ENCODE assay signal across 1 cellular context in the genomic region with DNA sequence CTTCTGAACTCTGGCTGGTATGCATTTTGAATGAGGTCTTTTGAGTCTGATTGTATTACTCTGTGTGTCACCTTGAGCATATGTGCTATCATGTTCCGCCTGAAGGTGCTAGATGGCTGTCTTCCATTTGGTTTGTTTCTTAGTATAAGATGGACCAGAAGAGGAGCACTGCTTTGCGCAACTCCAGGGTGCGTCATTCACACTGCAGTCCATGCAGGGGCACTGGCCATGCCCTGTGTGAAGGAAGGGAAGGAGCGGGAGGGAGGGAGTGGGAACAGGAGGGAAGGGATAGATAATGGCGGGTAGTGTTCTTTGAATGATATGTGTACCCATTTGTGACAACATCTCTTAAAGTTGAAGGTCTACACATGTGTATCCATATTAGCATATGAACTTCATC.
TF ChIP-seq lines count a peak whose summit lies in the region.

No MANE protein-coding gene starts in this region.

TF ChIP-seq in H1, 55 proteins besides CTCF, POLR2A, EP300 and RAD21:
- no peak for TF ChIP-seq TCF12 (IDR thresholded peaks at IDR 0.05; ENCODE audit: low read depth, low read length)
- TF ChIP-seq RXRA (IDR thresholded peaks at IDR 0.05; ENCODE audit: insufficient read depth, low read depth, low read length), result no peak
- no peak for TF ChIP-seq SP2 (IDR thresholded peaks at IDR 0.05; ENCODE audit: low read length)
- TF ChIP-seq FOSL1 (IDR thresholded peaks at IDR 0.05; ENCODE audit: insufficient read depth, low read depth, low read length), result no peak
- no peak for TF ChIP-seq YY1 (IDR thresholded peaks at IDR 0.05; ENCODE audit: low read depth, low read length)
- TF ChIP-seq JUN (IDR thresholded peaks at IDR 0.05; ENCODE audit: low read depth, low read length), result no peak
- TF ChIP-seq MAX (IDR thresholded peaks at IDR 0.05), result no peak
- TF ChIP-seq GTF2F1 (IDR thresholded peaks at IDR 0.05; ENCODE audit: borderline replicate concordance, low read depth, low read length), result no peak
- TF ChIP-seq SIN3A (conservative IDR thresholded peaks at IDR 0.05 in 1 of 2, IDR thresholded peaks at IDR 0.05 in 1 of 2; ENCODE audit: low read depth in 1 of 2, low read length in 2 of 2), result no peak
- TF ChIP-seq SAP30 (IDR thresholded peaks at IDR 0.05; ENCODE audit: insufficient read depth, insufficient replicate concordance, low read length), result no peak
- no peak for TF ChIP-seq SUZ12 (IDR thresholded peaks at IDR 0.05; ENCODE audit: low read length)
- TF ChIP-seq RBBP5 (IDR thresholded peaks at IDR 0.05; ENCODE audit: borderline replicate concordance, low read depth, low read length), result no peak
- TF ChIP-seq TAF1 (IDR thresholded peaks at IDR 0.05; ENCODE audit: low read depth, low read length), result no peak
